In genomic region chr1:117681093-117681950, GRCh38 we compare ENCODE assay signal across 24 cellular contexts.
DNase-seq lines count a peak whose midpoint lies in the region; ATAC-seq, FAIRE-seq and TF ChIP-seq lines count a peak whose summit lies in the region.
"Had no signal": no experiment of that assay in that cellular context is flagged by ENCODE, and none has a peak within 500 bp of the region (broad histone marks: within the 10 kb centered on the region; RNA-seq: fewer than 3 reads in every experiment).

No MANE protein-coding gene starts in this region.

- H3K27me3 ChIP-seq in DND-41 (ENCODE audit: insufficient read depth, low read length, poor library complexity), result no peaks in the 10 kb centered on the region
- H3K27me3 ChIP-seq in H9 (ENCODE audit: insufficient read depth, low read length), result no peaks in the 10 kb centered on the region
- H3K27me3 ChIP-seq in H1 (replicated peaks in 1 of 4; ENCODE audit: control insufficient read depth in 3 of 4, extremely low read depth in 1 of 4, insufficient read depth in 3 of 4, low read length in 3 of 4), result no peaks in the 10 kb centered on the region
- no peaks in the 10 kb centered on the region for H3K27me3 ChIP-seq in osteoblast (ENCODE audit: insufficient read depth, low read length)
- H3K27me3 ChIP-seq: hepatocyte, upper lobe of right lung had no signal

- H3K79me2 ChIP-seq in DND-41 (ENCODE audit: insufficient read depth, low read length), result no peaks in the 10 kb centered on the region
- no peaks in the 10 kb centered on the region for H3K79me2 ChIP-seq in H9 (ENCODE audit: insufficient read depth, low read length)
- no peaks in the 10 kb centered on the region for H3K79me2 ChIP-seq in H1 (ENCODE audit: control insufficient read depth in 1 of 2, insufficient read depth in 2 of 2, low read length in 2 of 2)
- no peaks in the 10 kb centered on the region for H3K79me2 ChIP-seq in osteoblast (ENCODE audit: insufficient read depth, low read length)
- H3K79me2 ChIP-seq: hepatocyte had no signal

- H3K27ac ChIP-seq in DND-41 (ENCODE audit: low read length) (no peak overlapping the region), H9 (ENCODE audit: insufficient read length, low read depth, low read length) (no peak overlapping the region), H1 (ENCODE audit: low read depth, low read length) (no peak overlapping the region), osteoblast (ENCODE audit: low read depth, low read length) (no peak overlapping the region)
- H3K27ac ChIP-seq: hepatocyte, HL-60, upper lobe of right lung had no signal

- H3K9me3 ChIP-seq in DND-41 (ENCODE audit: insufficient read depth, low read length, severe bottlenecking), result no peaks in the 10 kb centered on the region
- H3K9me3 ChIP-seq in H9 (ENCODE audit: control insufficient read depth, low read depth, low read length), result no peaks in the 10 kb centered on the region
- no peaks in the 10 kb centered on the region for H3K9me3 ChIP-seq in H1 (ENCODE audit: insufficient read depth in 2 of 2, low read depth in 1 of 2, low read length in 1 of 2)
- H3K9me3 ChIP-seq in osteoblast (ENCODE audit: low read depth, low read length), result no peaks in the 10 kb centered on the region
- H3K9me3 ChIP-seq: upper lobe of right lung had no signal

- H4K20me1 ChIP-seq in DND-41 (ENCODE audit: insufficient read depth, low read length), result no peaks in the 10 kb centered on the region
- H4K20me1 ChIP-seq in H9 (ENCODE audit: control insufficient read depth, insufficient read depth, insufficient read length), result no peaks in the 10 kb centered on the region
- no peaks in the 10 kb centered on the region for H4K20me1 ChIP-seq in H1 (replicated peaks in 1 of 2; ENCODE audit: control insufficient read depth in 1 of 2, insufficient read depth in 2 of 2, low read length in 2 of 2)
- H4K20me1 ChIP-seq in osteoblast (ENCODE audit: insufficient read depth, low read length), result no peaks in the 10 kb centered on the region

- H3K36me3 ChIP-seq in DND-41 (ENCODE audit: insufficient read depth, low read length), result no peaks in the 10 kb centered on the region
- no peaks in the 10 kb centered on the region for H3K36me3 ChIP-seq in H1 (ENCODE audit: control insufficient read depth in 2 of 4, insufficient read depth in 4 of 4, low read length in 3 of 4)
- no peaks in the 10 kb centered on the region for H3K36me3 ChIP-seq in osteoblast (ENCODE audit: insufficient read depth, low read length)
- H3K36me3 ChIP-seq: upper lobe of right lung had no signal

- DNase-seq in DND-41 (no peak), H9 (no peak), H1 (ENCODE audit: low read depth in 1 of 2, low spot score in 2 of 2) (no peak), osteoblast (ENCODE audit: insufficient read length, low spot score, missing footprints) (no peak), NCI-H2227 treated with DMSO at 0.1 percent for 48 hours (lab: John Stamatoyannopoulos, UW) (no peak), ureter (ENCODE audit: low spot score) (no peak), NCI-H2081 (lab: John Stamatoyannopoulos, UW) (no peak)
- no peak for DNase-seq in activated CD4-positive, alpha-beta T cell treated with anti-CD3 and anti-CD28 coated beads, Interleukin-2, amount 50 U/mL, for 1 hour
- DNase-seq: activated CD4-positive, alpha-beta memory T cell treated with anti-CD3 and anti-CD28 coated beads, Interleukin-2, amount 10 ng/mL, durations not matched to agents 7 days and 5 days; activated naive CD8-positive, alpha-beta T cell treated with anti-CD3 and anti-CD28 coated beads for 36 hours; CD4-positive, CD25-positive, alpha-beta regulatory T cell; DMS53; HCEC 1CT; KBM-7; kidney glomerular epithelial cell; midbrain; NCI-H524 treated with DMSO at 0.1 percent for 48 hours; retina; SHP77; stimulated activated naive CD4-positive, alpha-beta T cell; T-cell; upper lobe of right lung had no signal

- H2AFZ ChIP-seq in DND-41 (ENCODE audit: low read depth, low read length) (no peak overlapping the region), H9 (ENCODE audit: low read length) (no peak overlapping the region), H1 (ENCODE audit: low read length) (no peak overlapping the region), osteoblast (ENCODE audit: low read length) (peak overlapping the region; percentile 19)
- H2AFZ ChIP-seq: hepatocyte had no signal

- H4K8ac ChIP-seq in H9 (replicated peaks; ENCODE audit: insufficient read length, low read depth, low read length) (no peak overlapping the region), H1 (ENCODE audit: extremely low read depth, insufficient read depth, low read length) (no peak overlapping the region)

- H3K23me2 ChIP-seq in H9 (ENCODE audit: insufficient read length, low read depth, low read length, poor library complexity, severe bottlenecking) (no peaks in the 10 kb centered on the region), H1 (ENCODE audit: low read depth, low read length) (no peaks in the 10 kb centered on the region)

- H4K5ac ChIP-seq in H9 (ENCODE audit: insufficient read length, low read depth, low read length) (no peak overlapping the region), H1 (ENCODE audit: insufficient read length, low read depth, low read length) (no peak overlapping the region)

- no peak for TF ChIP-seq POLR2A in H1 (IDR thresholded peaks at IDR 0.05; ENCODE audit: control extremely low read depth in 1 of 2, low read depth in 2 of 2, low read length in 2 of 2)

- H3K14ac ChIP-seq in H9 (ENCODE audit: insufficient read depth, low read length), result no peak overlapping the region
- H3K14ac ChIP-seq in H1 (ENCODE audit: insufficient read length), result no peak overlapping the region

- H3T11ph ChIP-seq in H9 (ENCODE audit: low read length), result no peak overlapping the region

- H2BK15ac ChIP-seq in H9 (ENCODE audit: low read depth, low read length) (no peak overlapping the region), H1 (ENCODE audit: low read length) (no peak overlapping the region)

- POLR2A ChIA-PET in H1 (lab: Charles Lee; ENCODE audit: partially characterized antibody), result interaction anchor here (0.6 to 1.6 kb wide), 2 partner anchors 75 to 270 kb away, joined by 4 read pairs; no protein-coding TSS in a partner anchor

- H3K56ac ChIP-seq in H9 (ENCODE audit: insufficient read length, low read depth, low read length) (no peak overlapping the region), H1 (replicated peaks; ENCODE audit: insufficient read length, low read depth, low read length) (no peak overlapping the region)

- H3K23ac ChIP-seq in H9 (ENCODE audit: insufficient read length, low read depth, low read length), result no peak overlapping the region
- H3K23ac ChIP-seq in H1 (ENCODE audit: insufficient read length), result no peak overlapping the region

- H3K9ac ChIP-seq in DND-41 (ENCODE audit: low read depth, low read length) (no peak overlapping the region), H9 (ENCODE audit: extremely low read depth, insufficient read length, low read length) (no peak overlapping the region), H1 (replicated peaks in 1 of 4; ENCODE audit: extremely low read depth in 1 of 4, low read depth in 3 of 4, low read length in 3 of 4) (no peak overlapping the region)

- H3K27me3 Mint-ChIP-seq in H9 (ENCODE audit: low read depth), result no peaks in the 10 kb centered on the region
- H3K27me3 Mint-ChIP-seq: activated CD4-positive, alpha-beta memory T cell treated with anti-CD3 and anti-CD28 coated beads, Interleukin-2, amount 10 ng/mL, durations not matched to agents 7 days and 5 days had no signal

- peaks cover 13 to 23% of the 10 kb centered on the region in 2 experiments for H3K4me1 Mint-ChIP-seq in H9
- H3K4me1 Mint-ChIP-seq: activated naive CD8-positive, alpha-beta T cell treated with anti-CD3 and anti-CD28 coated beads for 36 hours; T-cell had no signal

- no peak overlapping the region for H2BK12ac ChIP-seq in H9 (ENCODE audit: insufficient read length, low read depth, low read length)
- H2BK12ac ChIP-seq in H1 (ENCODE audit: low read depth, low read length), result no peak overlapping the region

- WGBS in H9 (ENCODE audit: extremely low coverage, insufficient read length, low lambda C conversion rate), result no CpG with 5 or more reads among the region's 9 CpGs
- WGBS in H1 (ENCODE audit: extremely low coverage in 1 of 2, insufficient coverage in 1 of 2, insufficient read length in 1 of 2, insufficient replicate concordance in 2 of 2, low coverage in 1 of 2, low lambda C conversion rate in 2 of 2, missing lambda C conversion rate in 1 of 2), 2 experiments, result 72% methylated on average over 9 of the region's 9 CpGs; no CpG with 5 or more reads in 1 of the 2 experiments

- no peak overlapping the region for H3K18ac ChIP-seq in H9 (ENCODE audit: insufficient read length, low read depth, low read length)
- no peak overlapping the region for H3K18ac ChIP-seq in H1 (ENCODE audit: extremely low read depth, low read length)

- no peak overlapping the region for H3K4me3 ChIP-seq in DND-41 (ENCODE audit: low read depth in 1 of 2, low read length in 2 of 2)
- H3K4me3 ChIP-seq in H1 (ENCODE audit: extremely low read depth in 1 of 4, insufficient read depth in 2 of 4, low read depth in 3 of 4, low read length in 4 of 4), result no peak overlapping the region
- H3K4me3 ChIP-seq in osteoblast (ENCODE audit: insufficient read depth, low read length), result no peak overlapping the region
- H3K4me3 ChIP-seq: hepatocyte, upper lobe of right lung had no signal

- peak in 1 of 2 experiments; percentile 37; a peak in 2 of 4 replicates for TF ChIP-seq RAD21 in H1 (IDR thresholded peaks at IDR 0.05 in 1 of 2, conservative IDR thresholded peaks at IDR 0.05 in 1 of 2; ENCODE audit: low read depth in 2 of 2, low read length in 2 of 2)

- no peak overlapping the region for H2AK5ac ChIP-seq in H9 (ENCODE audit: insufficient read length, low read length)
- H2AK5ac ChIP-seq in H1 (ENCODE audit: low read depth, low read length), result no peak overlapping the region

- H2BK5ac ChIP-seq in H9 (ENCODE audit: insufficient read length, low read length) (no peak overlapping the region), H1 (ENCODE audit: low read depth, low read length) (no peak overlapping the region)

- no peak overlapping the region for H3K4me3 Mint-ChIP-seq in H9
- H3K4me3 Mint-ChIP-seq: activated CD4-positive, alpha-beta memory T cell treated with anti-CD3 and anti-CD28 coated beads, Interleukin-2, amount 10 ng/mL, durations not matched to agents 7 days and 5 days; activated naive CD8-positive, alpha-beta T cell treated with anti-CD3 and anti-CD28 coated beads for 36 hours; CD4-positive, CD25-positive, alpha-beta regulatory T cell; T-cell had no signal

- CTCF ChIA-PET in H1 (lab: Charles Lee; ENCODE audit: partially characterized antibody), result interaction anchor here (0.7 to 3.3 kb wide), 18 partner anchors 9 to 240 kb away, joined by 3 to 22 read pairs (median 4); no protein-coding TSS in a partner anchor

- H4K91ac ChIP-seq in H9 (ENCODE audit: insufficient read length, low read depth, low read length), result no peak overlapping the region
- no peak overlapping the region for H4K91ac ChIP-seq in H1 (replicated peaks; ENCODE audit: insufficient read length, low read length)

- H2BK20ac ChIP-seq in H9 (ENCODE audit: low read depth, low read length, poor library complexity, severe bottlenecking) (no peak overlapping the region), H1 (ENCODE audit: low read length) (no peak overlapping the region)

- no peaks in the 10 kb centered on the region for H3K4me1 ChIP-seq in DND-41 (ENCODE audit: insufficient read depth, low read length)
- H3K4me1 ChIP-seq in H9 (ENCODE audit: insufficient read depth, low read length), result no peaks in the 10 kb centered on the region
- H3K4me1 ChIP-seq in H1 (replicated peaks in 1 of 4; ENCODE audit: control insufficient read depth in 3 of 4, insufficient read depth in 4 of 4, low read length in 3 of 4), result no peaks in the 10 kb centered on the region
- peaks cover 14% of the 10 kb centered on the region for H3K4me1 ChIP-seq in osteoblast (ENCODE audit: insufficient read depth, low read length)
- H3K4me1 ChIP-seq: upper lobe of right lung had no signal

- ATAC-seq in DND-41 (ENCODE audit: insufficient read depth, low read depth), result no peak
- ATAC-seq: T-cell, upper lobe of right lung had no signal

- peak; percentile 7 for TF ChIP-seq CTCF in DND-41 (IDR thresholded peaks at IDR 0.05; ENCODE audit: borderline replicate concordance, extremely low read depth, low read length, poor library complexity, severe bottlenecking)
- TF ChIP-seq CTCF in H9 (conservative IDR thresholded peaks at IDR 0.05), result peak; percentile 44; the same call in 2 of the 3 replicates
- peak in 2 of 3 experiments; percentile 13 to 30; a peak in 2 of 4 replicates for TF ChIP-seq CTCF in H1 (IDR thresholded peaks at IDR 0.05; ENCODE audit: control extremely low read depth in 1 of 3, insufficient read depth in 1 of 3, low read depth in 1 of 3, low read length in 3 of 3)
- TF ChIP-seq CTCF in osteoblast (IDR thresholded peaks at IDR 0.05; ENCODE audit: extremely low read depth, low read depth, low read length), result no peak

- TF ChIP-seq EP300 in H1 (IDR thresholded peaks at IDR 0.05; ENCODE audit: borderline replicate concordance in 1 of 2, low read depth in 2 of 2, low read length in 2 of 2), result no peak

- no peaks in the 10 kb centered on the region for H3K9me3 Mint-ChIP-seq in H9
- H3K9me3 Mint-ChIP-seq: activated CD4-positive, alpha-beta memory T cell treated with anti-CD3 and anti-CD28 coated beads, Interleukin-2, amount 10 ng/mL, durations not matched to agents 7 days and 5 days; activated naive CD8-positive, alpha-beta T cell treated with anti-CD3 and anti-CD28 coated beads for 36 hours; CD4-positive, CD25-positive, alpha-beta regulatory T cell; T-cell had no signal

- H3K4ac ChIP-seq in H9 (ENCODE audit: low read depth, low read length) (no peak overlapping the region), H1 (replicated peaks; ENCODE audit: insufficient read length, low read depth, low read length) (no peak overlapping the region)

- H3K36me3 Mint-ChIP-seq in H9 (ENCODE audit: insufficient read depth in 1 of 3, low read depth in 3 of 3), result no peaks in the 10 kb centered on the region
- H3K36me3 Mint-ChIP-seq: activated naive CD8-positive, alpha-beta T cell treated with anti-CD3 and anti-CD28 coated beads for 36 hours; CD4-positive, CD25-positive, alpha-beta regulatory T cell; T-cell had no signal

- H3K79me1 ChIP-seq in H9 (ENCODE audit: insufficient read depth, low read depth, low read length, poor library complexity, severe bottlenecking) (no peaks in the 10 kb centered on the region), H1 (ENCODE audit: low read depth, low read length) (no peaks in the 10 kb centered on the region)

- H3K27ac Mint-ChIP-seq in H9, result no peak overlapping the region
- H3K27ac Mint-ChIP-seq: activated CD4-positive, alpha-beta memory T cell treated with anti-CD3 and anti-CD28 coated beads, Interleukin-2, amount 10 ng/mL, durations not matched to agents 7 days and 5 days; activated naive CD8-positive, alpha-beta T cell treated with anti-CD3 and anti-CD28 coated beads for 36 hours; T-cell had no signal

- H3K4me2 ChIP-seq in DND-41 (ENCODE audit: insufficient read depth, low read length) (no peak overlapping the region), H9 (ENCODE audit: insufficient read depth, insufficient read length, low read length) (no peak overlapping the region), H1 (ENCODE audit: insufficient read depth in 1 of 2, low read depth in 2 of 2, low read length in 2 of 2) (no peak overlapping the region), osteoblast (ENCODE audit: insufficient read depth, low read length) (peak overlapping the region; percentile 16)
- H3K4me2 ChIP-seq: hepatocyte had no signal

- no peak overlapping the region for H2BK120ac ChIP-seq in H9 (ENCODE audit: low read depth, low read length, poor library complexity, severe bottlenecking)
- H2BK120ac ChIP-seq in H1 (replicated peaks; ENCODE audit: low read depth, low read length), result no peak overlapping the region

- no peak for FAIRE-seq in H1 (lab: Jason Lieb, UNC)
